In the genomic region with DNA sequence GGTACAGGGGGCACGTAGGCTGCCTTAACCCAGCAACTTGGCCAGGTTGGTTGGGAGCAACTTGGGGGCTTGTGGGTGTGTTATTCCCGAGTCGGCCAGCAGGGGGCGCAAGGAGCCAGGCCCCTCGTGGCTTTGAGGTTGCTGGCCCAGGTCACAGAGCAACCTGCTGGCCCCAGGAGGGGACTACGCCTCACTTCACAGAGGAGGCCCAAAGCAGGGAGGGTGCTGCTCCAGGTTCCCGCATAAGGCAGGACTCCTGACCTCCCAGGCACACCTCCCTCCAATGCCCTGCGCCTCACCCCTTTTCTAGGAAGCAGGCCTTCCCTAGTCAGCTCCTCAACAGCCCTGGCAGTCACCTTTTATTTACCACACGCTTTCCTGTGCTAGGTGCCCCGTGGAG, we compare ENCODE assay signal across 8 cellular contexts. TPM values are rescaled to one million over a fixed set of nuclear protein-coding genes. Genes with fewer than 3 reads are reported as not detected.
DNase-seq lines count a peak whose midpoint lies in the region; ATAC-seq lines count a peak whose summit lies in the region.

No MANE protein-coding gene starts in this region.

- H3K27me3 ChIP-seq in CD4-positive, CD25-positive, alpha-beta regulatory T cell (ENCODE audit: control insufficient read depth, insufficient read depth, low read length) = no peaks in the 10 kb centered on the region

- H3K4me3 ChIP-seq in CD4-positive, CD25-positive, alpha-beta regulatory T cell (ENCODE audit: low read depth, low read length) = no peak overlapping the region

- H3K27me3 Mint-ChIP-seq in CD4-positive, CD25-positive, alpha-beta regulatory T cell = no peaks in the 10 kb centered on the region

- peaks cover 5% of the 10 kb centered on the region for H3K4me1 ChIP-seq in CD4-positive, CD25-positive, alpha-beta regulatory T cell (ENCODE audit: control insufficient read depth, insufficient read depth, low read length, poor library complexity, severe bottlenecking)

- H3K9me3 Mint-ChIP-seq in CD4-positive, CD25-positive, alpha-beta regulatory T cell = no peaks in the 10 kb centered on the region

- H3K4me3 Mint-ChIP-seq in CD4-positive, CD25-positive, alpha-beta regulatory T cell = no peak overlapping the region

- no peak overlapping the region for H3K27ac ChIP-seq in CD4-positive, CD25-positive, alpha-beta regulatory T cell (ENCODE audit: insufficient read depth, low read length, poor library complexity, severe bottlenecking)

- peak overlapping the region in 1 of 3 donors; percentile 94 for H3K27ac Mint-ChIP-seq in CD4-positive, CD25-positive, alpha-beta regulatory T cell

- H3K36me3 ChIP-seq in CD4-positive, CD25-positive, alpha-beta regulatory T cell (ENCODE audit: control insufficient read depth, insufficient read depth, low read length) = no peaks in the 10 kb centered on the region

- H3K9me3 ChIP-seq in CD4-positive, CD25-positive, alpha-beta regulatory T cell (ENCODE audit: control insufficient read depth in 2 of 2, low read length in 2 of 2) = no peaks in the 10 kb centered on the region

- H3K4me1 Mint-ChIP-seq in CD4-positive, CD25-positive, alpha-beta regulatory T cell = peaks cover 0 to 10% (median 6%) of the 10 kb centered on the region in 4 donors

- no peaks in the 10 kb centered on the region for H3K36me3 Mint-ChIP-seq in CD4-positive, CD25-positive, alpha-beta regulatory T cell

- peak; percentile 73 to 88 (median 81) for DNase-seq in CD4-positive, CD25-positive, alpha-beta regulatory T cell
- DNase-seq in NCI-H460 (ENCODE audit: extremely low read depth, low read depth) (peak; percentile 55), mesenteric fat pad (ENCODE audit: low spot score) (peak; percentile 93)
- DNase-seq in activated CD4-positive, alpha-beta T cell treated with anti-CD3 and anti-CD28 coated beads, Interleukin-2, amount 50 U/mL, for 48 hours = peak; percentile 89 to 91
- peak; percentile 81 for DNase-seq in effector CD4-positive, alpha-beta T cell
- DNase-seq in stimulated activated CD8-positive, alpha-beta memory T cell treated with anti-CD3 and anti-CD28 coated beads, Interleukin-4, amount 100 ng/mL, for 48 hours = peak; percentile 95

- ATAC-seq in CD4-positive, CD25-positive, alpha-beta regulatory T cell (ENCODE audit: low read depth in 2 of 2) = peak; percentile 95
- ATAC-seq in GM21423 (IDR thresholded peaks at IDR 0.05; ENCODE audit: unreplicated experiment) (peak; percentile 58), HG02884 (IDR thresholded peaks at IDR 0.05; ENCODE audit: unreplicated experiment) (no peak)

RNA-seq across cellular contexts. Expression of gene KYAT1, which starts 18.1 kb away (rescaled TPM):
- total RNA-seq in CD4-positive, CD25-positive, alpha-beta regulatory T cell = 8.2 TPM
- 10 to 100 TPM; 11.3 to 15.7 (median 11.6) TPM for polyA plus RNA-seq in CD4-positive, CD25-positive, alpha-beta regulatory T cell
- total RNA-seq in NCI-H460 (2014; rRNA removed; shearing (Covaris generic)) = 11.7 and 11.8 TPM in 2 replicates
- polyA plus RNA-seq in NCI-H460 (2014; cell fraction: nucleus; rRNA removed) = 77.0 and 96.1 TPM in 2 replicates
- total RNA-seq in mesenteric fat pad = 3.8 TPM

RNA-seq across cellular contexts. Expression of gene LRRC8A, which starts 18.3 kb away (rescaled TPM):
- 39.7 TPM for total RNA-seq in CD4-positive, CD25-positive, alpha-beta regulatory T cell
- 10 to 100 TPM; 29.3 to 35.0 (median 31.3) TPM for polyA plus RNA-seq in CD4-positive, CD25-positive, alpha-beta regulatory T cell
- 21.7 and 22.2 TPM in 2 replicates for total RNA-seq in NCI-H460 (2014; rRNA removed; shearing (Covaris generic))
- polyA plus RNA-seq in NCI-H460 (2014; cell fraction: nucleus; rRNA removed) = 9.3 and 11.7 TPM in 2 replicates
- total RNA-seq in mesenteric fat pad = 40.5 TPM

RNA-seq across cellular contexts. Expression of gene SPOUT1, which starts 34.1 kb away (rescaled TPM):
- 36.1 TPM for total RNA-seq in CD4-positive, CD25-positive, alpha-beta regulatory T cell
- polyA plus RNA-seq in CD4-positive, CD25-positive, alpha-beta regulatory T cell = 10 to 100 TPM; 43.0 to 77.7 (median 62.6) TPM
- total RNA-seq in NCI-H460 (2014; rRNA removed; shearing (Covaris generic)) = 21.1 and 22.1 TPM in 2 replicates
- polyA plus RNA-seq in NCI-H460 (2014; cell fraction: nucleus; rRNA removed) = 118 and 123 TPM in 2 replicates
- 35.0 TPM for total RNA-seq in mesenteric fat pad

RNA-seq across cellular contexts. Expression of gene ENDOG, which starts 45.3 kb away (rescaled TPM):
- total RNA-seq in CD4-positive, CD25-positive, alpha-beta regulatory T cell = 9.6 TPM
- 10 to 100 TPM; 15.6 to 20.6 (median 19.2) TPM for polyA plus RNA-seq in CD4-positive, CD25-positive, alpha-beta regulatory T cell
- 27.2 and 34.9 TPM in 2 replicates for total RNA-seq in NCI-H460 (2014; rRNA removed; shearing (Covaris generic))
- 48.6 and 57.1 TPM in 2 replicates for polyA plus RNA-seq in NCI-H460 (2014; cell fraction: nucleus; rRNA removed)
- 18.3 TPM for total RNA-seq in mesenteric fat pad

RNA-seq across cellular contexts. Expression of gene PHYHD1, which starts 57.1 kb away (rescaled TPM):
- 0.52 TPM for total RNA-seq in CD4-positive, CD25-positive, alpha-beta regulatory T cell
- under 1 TPM in 2 of 4 donors, not detected in 2; 0.40 to 0.60 TPM for polyA plus RNA-seq in CD4-positive, CD25-positive, alpha-beta regulatory T cell
- total RNA-seq in NCI-H460 (2014; rRNA removed; shearing (Covaris generic)) = not detected in 2 replicates
- not detected in 2 replicates for polyA plus RNA-seq in NCI-H460 (2014; cell fraction: nucleus; rRNA removed)
- 13.6 TPM for total RNA-seq in mesenteric fat pad
